Comparison of ENCODE assay signal across 1 cellular context in the genomic region with DNA sequence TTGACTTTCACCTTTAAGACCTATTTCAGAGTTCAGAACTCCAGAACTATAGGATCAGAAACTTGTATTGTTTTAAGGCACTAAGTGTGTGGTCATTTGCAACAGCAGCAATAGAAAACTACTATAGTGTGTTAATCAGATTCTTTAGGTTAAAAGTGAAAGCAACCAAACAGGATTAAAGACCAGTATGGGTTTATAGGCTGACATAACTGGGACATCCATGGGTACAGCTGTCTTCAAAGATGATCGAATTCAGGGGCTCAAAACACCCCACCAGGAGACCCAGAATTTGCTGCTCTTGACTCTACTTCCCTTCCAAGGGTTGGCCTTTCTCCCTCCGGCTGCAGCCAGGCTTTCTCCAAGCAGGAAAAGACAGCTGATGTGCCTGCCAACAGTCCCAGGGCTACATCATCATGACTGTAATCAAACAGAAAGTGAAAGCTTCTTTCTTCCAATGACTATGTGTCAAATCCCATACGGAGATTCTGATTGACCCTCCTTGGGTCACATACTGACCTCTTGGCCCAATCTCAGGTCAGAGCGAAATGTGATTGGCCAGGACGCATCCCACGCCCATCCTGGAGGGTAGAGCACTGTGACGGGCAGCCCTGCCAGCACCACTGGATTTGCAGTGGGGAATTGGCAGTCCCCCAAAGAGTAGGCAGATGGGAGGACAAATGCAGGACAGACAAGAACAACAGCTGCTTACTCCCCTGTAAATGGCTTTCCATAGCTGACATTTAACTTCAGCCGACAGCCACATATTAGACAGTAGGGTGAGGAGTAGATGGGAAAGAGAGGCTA.
A peak's percentile ranks its signal among the peaks of the same experiment; 100 is the strongest.
TF ChIP-seq lines count a peak whose summit lies in the region.

No MANE protein-coding gene starts in this region.

TF ChIP-seq in HepG2, 621 proteins besides CTCF, POLR2A, EP300 and RAD21 (continued from another document):
- TF ChIP-seq, protein P1, sequence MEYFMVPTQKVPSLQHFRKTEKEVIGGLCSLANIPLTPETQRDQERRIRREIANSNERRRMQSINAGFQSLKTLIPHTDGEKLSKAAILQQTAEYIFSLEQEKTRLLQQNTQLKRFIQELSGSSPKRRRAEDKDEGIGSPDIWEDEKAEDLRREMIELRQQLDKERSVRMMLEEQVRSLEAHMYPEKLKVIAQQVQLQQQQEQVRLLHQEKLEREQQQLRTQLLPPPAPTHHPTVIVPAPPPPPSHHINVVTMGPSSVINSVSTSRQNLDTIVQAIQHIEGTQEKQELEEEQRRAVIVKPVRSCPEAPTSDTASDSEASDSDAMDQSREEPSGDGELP (IDR thresholded peaks at IDR 0.05; ENCODE audit: borderline replicate concordance, low read depth) = peak; percentile 38; the same call in 1 of the 2 replicates
- TF ChIP-seq, protein P2, sequence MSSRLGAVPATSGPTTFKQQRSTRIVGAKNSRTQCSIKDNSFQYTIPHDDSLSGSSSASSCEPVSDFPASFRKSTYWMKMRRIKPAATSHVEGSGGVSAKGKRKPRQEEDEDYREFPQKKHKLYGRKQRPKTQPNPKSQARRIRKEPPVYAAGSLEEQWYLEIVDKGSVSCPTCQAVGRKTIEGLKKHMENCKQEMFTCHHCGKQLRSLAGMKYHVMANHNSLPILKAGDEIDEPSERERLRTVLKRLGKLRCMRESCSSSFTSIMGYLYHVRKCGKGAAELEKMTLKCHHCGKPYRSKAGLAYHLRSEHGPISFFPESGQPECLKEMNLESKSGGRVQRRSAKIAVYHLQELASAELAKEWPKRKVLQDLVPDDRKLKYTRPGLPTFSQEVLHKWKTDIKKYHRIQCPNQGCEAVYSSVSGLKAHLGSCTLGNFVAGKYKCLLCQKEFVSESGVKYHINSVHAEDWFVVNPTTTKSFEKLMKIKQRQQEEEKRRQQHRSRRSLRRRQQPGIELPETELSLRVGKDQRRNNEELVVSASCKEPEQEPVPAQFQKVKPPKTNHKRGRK (CRISPR knock-in tag; IDR thresholded peaks at IDR 0.05) = no peak
- TF ChIP-seq ARID2 (CRISPR knock-in tag; IDR thresholded peaks at IDR 0.05; ENCODE audit: borderline replicate concordance) (no peak), ZNF496 (CRISPR knock-in tag; IDR thresholded peaks at IDR 0.05; ENCODE audit: insufficient replicate concordance) (no peak), TGIF2 (CRISPR knock-in tag; IDR thresholded peaks at IDR 0.05) (peak; percentile 47; the same call in 1 of the 2 replicates), NFKB2 (CRISPR knock-in tag; IDR thresholded peaks at IDR 0.05; ENCODE audit: borderline replicate concordance) (no peak), ZNF75D (CRISPR knock-in tag; IDR thresholded peaks at IDR 0.05; ENCODE audit: borderline replicate concordance) (no peak), ZNF878 (CRISPR knock-in tag; IDR thresholded peaks at IDR 0.05) (no peak), NFYC (CRISPR knock-in tag; IDR thresholded peaks at IDR 0.05) (peak; percentile 57), PHF20 (CRISPR knock-in tag; IDR thresholded peaks at IDR 0.05) (0 out of 2 replicates have a peak, but pooled peaks have one; percentile 31), NCOA2 (CRISPR knock-in tag; IDR thresholded peaks at IDR 0.05) (no peak), ZNF672 (CRISPR knock-in tag; IDR thresholded peaks at IDR 0.05) (no peak), ZMYM4 (CRISPR knock-in tag; IDR thresholded peaks at IDR 0.05) (0 out of 2 replicates have a peak, but pooled peaks have one; percentile 53), ZNF720 (CRISPR knock-in tag; IDR thresholded peaks at IDR 0.05) (no peak), IRF2 (CRISPR knock-in tag; IDR thresholded peaks at IDR 0.05) (peak; percentile 98), ZSCAN31 (CRISPR knock-in tag; IDR thresholded peaks at IDR 0.05; ENCODE audit: low read depth) (no peak), GFI1 (CRISPR knock-in tag; IDR thresholded peaks at IDR 0.05; ENCODE audit: borderline replicate concordance) (0 out of 2 replicates have a peak, but pooled peaks have one; percentile 28), NFATC3 (CRISPR knock-in tag; IDR thresholded peaks at IDR 0.05) (no peak), ZNF775 (CRISPR knock-in tag; IDR thresholded peaks at IDR 0.05; ENCODE audit: borderline replicate concordance) (no peak), REPIN1 (CRISPR knock-in tag; IDR thresholded peaks at IDR 0.05; ENCODE audit: borderline replicate concordance, low read depth) (no peak), HNRNPLL (IDR thresholded peaks at IDR 0.05; ENCODE audit: low read depth, low read length, poor library complexity, severe bottlenecking) (no peak), ZNF253 (CRISPR knock-in tag; IDR thresholded peaks at IDR 0.05; ENCODE audit: borderline replicate concordance) (no peak), SAP130 (CRISPR knock-in tag; IDR thresholded peaks at IDR 0.05; ENCODE audit: low read depth) (peak; percentile 44), TBX2 (CRISPR knock-in tag; IDR thresholded peaks at IDR 0.05; ENCODE audit: borderline replicate concordance) (no peak), ZNF530 (CRISPR knock-in tag; IDR thresholded peaks at IDR 0.05; ENCODE audit: low read depth) (no peak), PAF1 (CRISPR knock-in tag; IDR thresholded peaks at IDR 0.05) (no peak), U2AF2 (IDR thresholded peaks at IDR 0.05; ENCODE audit: low read depth, low read length) (no peak), ZNF17 (CRISPR knock-in tag; IDR thresholded peaks at IDR 0.05) (no peak), DPF2 (CRISPR knock-in tag; IDR thresholded peaks at IDR 0.05; ENCODE audit: borderline replicate concordance, low read depth) (no peak), ZZZ3 (CRISPR knock-in tag; IDR thresholded peaks at IDR 0.05; ENCODE audit: borderline replicate concordance) (no peak), RFX1 (IDR thresholded peaks at IDR 0.05) (no peak), ZFYVE20 (CRISPR knock-in tag; IDR thresholded peaks at IDR 0.05; ENCODE audit: borderline replicate concordance, low read depth) (no peak), MXI1 (IDR thresholded peaks at IDR 0.05; ENCODE audit: borderline replicate concordance, low read depth, low read length) (peak; percentile 15; the same call in 1 of the 3 replicates)
- TF ChIP-seq, protein P3, sequence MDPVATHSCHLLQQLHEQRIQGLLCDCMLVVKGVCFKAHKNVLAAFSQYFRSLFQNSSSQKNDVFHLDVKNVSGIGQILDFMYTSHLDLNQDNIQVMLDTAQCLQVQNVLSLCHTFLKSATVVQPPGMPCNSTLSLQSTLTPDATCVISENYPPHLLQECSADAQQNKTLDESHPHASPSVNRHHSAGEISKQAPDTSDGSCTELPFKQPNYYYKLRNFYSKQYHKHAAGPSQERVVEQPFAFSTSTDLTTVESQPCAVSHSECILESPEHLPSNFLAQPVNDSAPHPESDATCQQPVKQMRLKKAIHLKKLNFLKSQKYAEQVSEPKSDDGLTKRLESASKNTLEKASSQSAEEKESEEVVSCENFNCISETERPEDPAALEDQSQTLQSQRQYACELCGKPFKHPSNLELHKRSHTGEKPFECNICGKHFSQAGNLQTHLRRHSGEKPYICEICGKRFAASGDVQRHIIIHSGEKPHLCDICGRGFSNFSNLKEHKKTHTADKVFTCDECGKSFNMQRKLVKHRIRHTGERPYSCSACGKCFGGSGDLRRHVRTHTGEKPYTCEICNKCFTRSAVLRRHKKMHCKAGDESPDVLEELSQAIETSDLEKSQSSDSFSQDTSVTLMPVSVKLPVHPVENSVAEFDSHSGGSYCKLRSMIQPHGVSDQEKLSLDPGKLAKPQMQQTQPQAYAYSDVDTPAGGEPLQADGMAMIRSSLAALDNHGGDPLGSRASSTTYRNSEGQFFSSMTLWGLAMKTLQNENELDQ (CRISPR knock-in tag; IDR thresholded peaks at IDR 0.05; ENCODE audit: borderline replicate concordance) = no peak
- TF ChIP-seq, protein P4, sequence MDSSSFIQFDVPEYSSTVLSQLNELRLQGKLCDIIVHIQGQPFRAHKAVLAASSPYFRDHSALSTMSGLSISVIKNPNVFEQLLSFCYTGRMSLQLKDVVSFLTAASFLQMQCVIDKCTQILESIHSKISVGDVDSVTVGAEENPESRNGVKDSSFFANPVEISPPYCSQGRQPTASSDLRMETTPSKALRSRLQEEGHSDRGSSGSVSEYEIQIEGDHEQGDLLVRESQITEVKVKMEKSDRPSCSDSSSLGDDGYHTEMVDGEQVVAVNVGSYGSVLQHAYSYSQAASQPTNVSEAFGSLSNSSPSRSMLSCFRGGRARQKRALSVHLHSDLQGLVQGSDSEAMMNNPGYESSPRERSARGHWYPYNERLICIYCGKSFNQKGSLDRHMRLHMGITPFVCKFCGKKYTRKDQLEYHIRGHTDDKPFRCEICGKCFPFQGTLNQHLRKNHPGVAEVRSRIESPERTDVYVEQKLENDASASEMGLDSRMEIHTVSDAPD (CRISPR knock-in tag; IDR thresholded peaks at IDR 0.05) = no peak
- TF ChIP-seq, protein P5, sequence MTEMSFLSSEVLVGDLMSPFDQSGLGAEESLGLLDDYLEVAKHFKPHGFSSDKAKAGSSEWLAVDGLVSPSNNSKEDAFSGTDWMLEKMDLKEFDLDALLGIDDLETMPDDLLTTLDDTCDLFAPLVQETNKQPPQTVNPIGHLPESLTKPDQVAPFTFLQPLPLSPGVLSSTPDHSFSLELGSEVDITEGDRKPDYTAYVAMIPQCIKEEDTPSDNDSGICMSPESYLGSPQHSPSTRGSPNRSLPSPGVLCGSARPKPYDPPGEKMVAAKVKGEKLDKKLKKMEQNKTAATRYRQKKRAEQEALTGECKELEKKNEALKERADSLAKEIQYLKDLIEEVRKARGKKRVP (CRISPR knock-in tag; IDR thresholded peaks at IDR 0.05) = no peak
- TF ChIP-seq, protein P6, sequence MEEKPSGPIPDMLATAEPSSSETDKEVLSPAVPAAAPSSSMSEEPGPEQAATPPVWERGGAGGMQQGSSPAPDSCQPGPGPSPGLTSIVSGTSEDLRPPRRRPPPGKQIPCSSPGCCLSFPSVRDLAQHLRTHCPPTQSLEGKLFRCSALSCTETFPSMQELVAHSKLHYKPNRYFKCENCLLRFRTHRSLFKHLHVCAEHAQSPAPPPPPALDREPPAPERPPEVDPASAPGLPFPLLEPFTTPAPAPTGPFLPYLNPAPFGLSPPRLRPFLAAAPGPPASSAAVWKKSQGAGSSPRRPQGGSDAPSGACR (CRISPR knock-in tag; IDR thresholded peaks at IDR 0.05) = no peak
- TF ChIP-seq, protein P7, sequence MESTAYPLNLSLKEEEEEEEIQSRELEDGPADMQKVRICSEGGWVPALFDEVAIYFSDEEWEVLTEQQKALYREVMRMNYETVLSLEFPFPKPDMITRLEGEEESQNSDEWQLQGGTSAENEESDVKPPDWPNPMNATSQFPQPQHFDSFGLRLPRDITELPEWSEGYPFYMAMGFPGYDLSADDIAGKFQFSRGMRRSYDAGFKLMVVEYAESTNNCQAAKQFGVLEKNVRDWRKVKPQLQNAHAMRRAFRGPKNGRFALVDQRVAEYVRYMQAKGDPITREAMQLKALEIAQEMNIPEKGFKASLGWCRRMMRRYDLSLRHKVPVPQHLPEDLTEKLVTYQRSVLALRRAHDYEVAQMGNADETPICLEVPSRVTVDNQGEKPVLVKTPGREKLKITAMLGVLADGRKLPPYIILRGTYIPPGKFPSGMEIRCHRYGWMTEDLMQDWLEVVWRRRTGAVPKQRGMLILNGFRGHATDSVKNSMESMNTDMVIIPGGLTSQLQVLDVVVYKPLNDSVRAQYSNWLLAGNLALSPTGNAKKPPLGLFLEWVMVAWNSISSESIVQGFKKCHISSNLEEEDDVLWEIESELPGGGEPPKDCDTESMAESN (CRISPR knock-in tag; conservative IDR thresholded peaks at IDR 0.05) = no peak
- TF ChIP-seq, protein P8, sequence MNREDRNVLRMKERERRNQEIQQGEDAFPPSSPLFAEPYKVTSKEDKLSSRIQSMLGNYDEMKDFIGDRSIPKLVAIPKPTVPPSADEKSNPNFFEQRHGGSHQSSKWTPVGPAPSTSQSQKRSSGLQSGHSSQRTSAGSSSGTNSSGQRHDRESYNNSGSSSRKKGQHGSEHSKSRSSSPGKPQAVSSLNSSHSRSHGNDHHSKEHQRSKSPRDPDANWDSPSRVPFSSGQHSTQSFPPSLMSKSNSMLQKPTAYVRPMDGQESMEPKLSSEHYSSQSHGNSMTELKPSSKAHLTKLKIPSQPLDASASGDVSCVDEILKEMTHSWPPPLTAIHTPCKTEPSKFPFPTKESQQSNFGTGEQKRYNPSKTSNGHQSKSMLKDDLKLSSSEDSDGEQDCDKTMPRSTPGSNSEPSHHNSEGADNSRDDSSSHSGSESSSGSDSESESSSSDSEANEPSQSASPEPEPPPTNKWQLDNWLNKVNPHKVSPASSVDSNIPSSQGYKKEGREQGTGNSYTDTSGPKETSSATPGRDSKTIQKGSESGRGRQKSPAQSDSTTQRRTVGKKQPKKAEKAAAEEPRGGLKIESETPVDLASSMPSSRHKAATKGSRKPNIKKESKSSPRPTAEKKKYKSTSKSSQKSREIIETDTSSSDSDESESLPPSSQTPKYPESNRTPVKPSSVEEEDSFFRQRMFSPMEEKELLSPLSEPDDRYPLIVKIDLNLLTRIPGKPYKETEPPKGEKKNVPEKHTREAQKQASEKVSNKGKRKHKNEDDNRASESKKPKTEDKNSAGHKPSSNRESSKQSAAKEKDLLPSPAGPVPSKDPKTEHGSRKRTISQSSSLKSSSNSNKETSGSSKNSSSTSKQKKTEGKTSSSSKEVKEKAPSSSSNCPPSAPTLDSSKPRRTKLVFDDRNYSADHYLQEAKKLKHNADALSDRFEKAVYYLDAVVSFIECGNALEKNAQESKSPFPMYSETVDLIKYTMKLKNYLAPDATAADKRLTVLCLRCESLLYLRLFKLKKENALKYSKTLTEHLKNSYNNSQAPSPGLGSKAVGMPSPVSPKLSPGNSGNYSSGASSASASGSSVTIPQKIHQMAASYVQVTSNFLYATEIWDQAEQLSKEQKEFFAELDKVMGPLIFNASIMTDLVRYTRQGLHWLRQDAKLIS (CRISPR knock-in tag; IDR thresholded peaks at IDR 0.05) = no peak
- TF ChIP-seq, protein P9, sequence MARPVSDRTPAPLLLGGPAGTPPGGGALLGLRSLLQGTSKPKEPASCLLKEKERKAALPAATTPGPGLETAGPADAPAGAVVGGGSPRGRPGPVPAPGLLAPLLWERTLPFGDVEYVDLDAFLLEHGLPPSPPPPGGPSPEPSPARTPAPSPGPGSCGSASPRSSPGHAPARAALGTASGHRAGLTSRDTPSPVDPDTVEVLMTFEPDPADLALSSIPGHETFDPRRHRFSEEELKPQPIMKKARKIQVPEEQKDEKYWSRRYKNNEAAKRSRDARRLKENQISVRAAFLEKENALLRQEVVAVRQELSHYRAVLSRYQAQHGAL (CRISPR knock-in tag; IDR thresholded peaks at IDR 0.05; ENCODE audit: not compliant biosample characterization) = no peak
- TF ChIP-seq, protein P10, sequence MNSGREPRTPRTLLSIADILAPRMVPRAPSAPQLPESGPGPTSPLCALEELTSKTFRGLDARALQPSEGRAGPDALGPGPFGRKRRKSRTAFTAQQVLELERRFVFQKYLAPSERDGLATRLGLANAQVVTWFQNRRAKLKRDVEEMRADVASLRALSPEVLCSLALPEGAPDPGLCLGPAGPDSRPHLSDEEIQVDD (CRISPR knock-in tag; IDR thresholded peaks at IDR 0.05; ENCODE audit: borderline replicate concordance) = no peak
TF ChIP-seq in HepG2: peak in this region for 15.
